19 cellular contexts compared by ENCODE assay signal in the genomic region with DNA sequence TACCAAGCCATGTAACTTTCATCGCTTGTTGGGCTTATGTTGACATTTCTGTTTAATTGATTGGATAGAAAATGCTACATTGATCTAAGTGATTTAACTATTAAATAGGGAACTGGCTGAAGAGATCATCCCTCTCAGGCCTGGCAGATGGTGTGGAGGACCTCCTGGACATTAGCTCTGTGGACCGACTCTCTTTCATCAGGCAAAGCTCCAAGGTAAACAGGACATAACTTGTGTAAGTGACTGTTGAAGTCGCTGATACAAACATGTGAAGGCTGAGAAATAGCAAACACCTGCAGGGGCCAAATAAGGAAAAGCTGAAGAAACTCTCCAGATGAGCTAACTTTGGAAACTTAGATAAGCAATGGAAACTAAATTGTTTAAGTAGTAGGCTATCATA.
"Had no signal": no experiment of that assay in that cellular context is flagged by ENCODE, and none has a peak within 500 bp of the region (broad histone marks: within the 10 kb centered on the region; RNA-seq: fewer than 3 reads in every experiment).

No MANE protein-coding gene starts in this region.

- H3K27me3 ChIP-seq: adrenal gland, MG63, SJCRH30 had no signal

- H3K4me3 ChIP-seq: adrenal gland, MG63, SJCRH30 had no signal

- H3K4me2 ChIP-seq: SK-N-SH had no signal

- H3K4me1 ChIP-seq: adrenal gland, SJCRH30 had no signal

- DNase-seq: activated CD4-positive, alpha-beta T cell treated with anti-CD3 and anti-CD28 coated beads for 36 hours; activated CD8-positive, alpha-beta memory T cell treated with anti-CD3 and anti-CD28 coated beads, Interleukin-2, amount 50 U/mL, for 48 hours; activated CD8-positive, alpha-beta T cell treated with anti-CD3 and anti-CD28 coated beads for 36 hours; activated naive CD4-positive, alpha-beta T cell treated with anti-CD3 and anti-CD28 coated beads, Interleukin-2, amount 50 U/mL, for 16 hours; activated naive CD8-positive, alpha-beta T cell treated with anti-CD3 and anti-CD28 coated beads, Interleukin-2, amount 10 ng/mL, durations not matched to agents 7 days and 5 days; activated T-cell treated with anti-CD3 and anti-CD28 coated beads, Interleukin-2, amount 50 U/mL, for 1 hour; adrenal gland; anterior cingulate cortex; MG63; MV-4-11; NCI-H1105 treated with DMSO at 0.1 percent for 48 hours; NCI-H1436 treated with DMSO at 0.1 percent for 48 hours; NCI-H187; NCI-H2081 treated with DMSO at 0.1 percent for 48 hours; NCI-H226; SJCRH30; SK-N-SH; T-helper 1 cell had no signal

- H3K36me3 ChIP-seq: adrenal gland, MG63 had no signal

- ATAC-seq: activated CD4-positive, alpha-beta T cell treated with anti-CD3 and anti-CD28 coated beads for 36 hours; activated CD8-positive, alpha-beta T cell treated with anti-CD3 and anti-CD28 coated beads for 36 hours had no signal

- H3K9ac ChIP-seq: SK-N-SH had no signal

- H3K9me3 ChIP-seq: adrenal gland, MG63, SJCRH30, SK-N-SH had no signal

- H3K27ac ChIP-seq: adrenal gland, SJCRH30, VCaP had no signal
